10 cellular contexts compared by ENCODE assay signal in the genomic region with DNA sequence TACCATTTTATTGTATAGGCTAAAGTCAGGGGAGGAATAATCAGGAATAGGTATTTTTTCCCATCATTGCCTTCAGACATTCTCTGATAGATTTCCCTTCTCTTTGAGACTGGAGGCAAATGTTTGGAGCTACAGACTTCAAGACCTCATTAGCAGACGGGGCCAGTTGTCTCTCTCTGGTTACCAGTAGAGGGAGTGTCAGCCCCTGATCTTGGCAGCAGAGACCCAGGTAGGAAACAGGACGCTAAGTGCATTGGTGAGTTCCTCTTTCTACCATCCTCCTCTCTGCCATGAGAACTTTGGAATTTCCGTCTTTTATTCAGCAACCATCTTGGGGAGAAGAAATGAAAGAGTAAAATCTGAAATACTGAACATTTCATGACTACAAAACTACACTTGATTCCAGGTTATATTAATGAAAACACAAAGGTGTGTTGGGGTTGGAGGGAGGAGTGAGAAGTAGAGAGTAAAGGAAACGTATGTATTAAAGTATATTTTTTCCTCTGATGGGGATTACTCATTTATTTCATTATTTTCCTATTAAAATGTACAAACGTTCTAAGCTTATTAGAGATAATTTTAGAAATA.
DNase-seq lines count a peak whose midpoint lies in the region; ATAC-seq and FAIRE-seq lines count a peak whose summit lies in the region.
"Had no signal": no experiment of that assay in that cellular context is flagged by ENCODE, and none has a peak within 500 bp of the region (broad histone marks: within the 10 kb centered on the region; RNA-seq: fewer than 3 reads in every experiment).

No MANE protein-coding gene starts in this region.

- no peak overlapping the region for H3K4me3 ChIP-seq in Jurkat, Clone E6-1 (ENCODE audit: low read length)
- H3K4me3 ChIP-seq: skin epidermis had no signal

- DNase-seq in DMS 273 (lab: John Stamatoyannopoulos, UW; ENCODE audit: unreplicated experiment) (peak; percentile 43), DMS 273 treated with DMSO at 0.1 percent for 48 hours (lab: John Stamatoyannopoulos, UW) (no peak), SK-MEL-5 (ENCODE audit: low read depth, low spot score) (peak; percentile 82), iPS-NIHi7 (ENCODE audit: extremely low spot score) (peak; percentile 81), RCC 7860 (ENCODE audit: low spot score) (no peak)
- peak; percentile 46 for DNase-seq in Jurkat, Clone E6-1 (ENCODE audit: low read depth, low spot score)
- DNase-seq in activated CD4-positive, CD25-positive, alpha-beta regulatory T cell (lab: John Stamatoyannopoulos, UW) = no peak

- in situ Hi-C loops in SK-MEL-5 (cut with HindIII; ENCODE audit: low pct_unique_long_range_greater_than_20kb, low sequenced_read_pairs) = no loop called here

- peak; percentile 87 for ATAC-seq in GM21825 (IDR thresholded peaks at IDR 0.05; ENCODE audit: unreplicated experiment)

- no peak for FAIRE-seq in RCC 7860 (lab: Jason Lieb, UNC)
- FAIRE-seq: A204.1 had no signal

Comparison
In these comparisons a context has a peak if more than half of its experiments do, and no peak if none do; other contexts are left out.
1. DNase-seq: peak in DMS 273 (single experiment), Jurkat, Clone E6-1 (single experiment), SK-MEL-5 (single experiment) and iPS-NIHi7 (single experiment); none in DMS 273 treated with DMSO at 0.1 percent for 48 hours (single experiment), RCC 7860 (single experiment) and activated CD4-positive, CD25-positive, alpha-beta regulatory T cell (0 of 4).